ENCODE assay signal across 16 cellular contexts in genomic region chr16:53484542-53484941, GRCh38.
"Had no signal": no experiment of that assay in that cellular context is flagged by ENCODE, and none has a peak within 500 bp of the region (broad histone marks: within the 10 kb centered on the region; RNA-seq: fewer than 3 reads in every experiment).

No MANE protein-coding gene starts in this region.

- H3K4me1 Mint-ChIP-seq: stimulated activated memory B cell treated with anti-CD40 and anti-IgM and Interleukin-4, amounts not matched to agents 10 μg/mL and 1 μg/mL and 100 μg/mL, for 72 hours had no signal

- H3K27me3 ChIP-seq: dorsolateral prefrontal cortex, gastrocnemius medialis, right atrium auricular region, tibial artery, upper lobe of right lung had no signal

- DNase-seq: central memory CD4-positive, alpha-beta T cell; cortex of kidney; dorsolateral prefrontal cortex; effector CD8-positive, alpha-beta T cell; gastrocnemius medialis; left colon; mammary epithelial cell; naive thymus-derived CD4-positive, alpha-beta T cell; posterior cingulate gyrus; stimulated activated CD4-positive, alpha-beta T cell treated with anti-CD3 and anti-CD28 coated beads, Interleukin-4, amount 100 ng/mL, for 1 hour; tibial artery; upper lobe of right lung had no signal

- H3K4me1 ChIP-seq: right atrium auricular region, tibial artery, upper lobe of right lung had no signal

- H3K27me3 Mint-ChIP-seq: naive thymus-derived CD4-positive, alpha-beta T cell; stimulated activated memory B cell treated with anti-CD40 and anti-IgM and Interleukin-4, amounts not matched to agents 10 μg/mL and 1 μg/mL and 100 μg/mL, for 72 hours; stimulated activated naive CD8-positive, alpha-beta T cell treated with anti-CD3 and anti-CD28 coated beads, Interleukin-15, Interleukin-2, amounts not matched to agents 100 ng/mL and 50 ng/mL, for 24 hours had no signal

- H3K27ac Mint-ChIP-seq: stimulated activated memory B cell treated with anti-CD40 and anti-IgM and Interleukin-4, amounts not matched to agents 10 μg/mL and 1 μg/mL and 100 μg/mL, for 72 hours had no signal

- H3K4me3 ChIP-seq: dorsolateral prefrontal cortex, gastrocnemius medialis, right atrium auricular region, tibial artery, upper lobe of right lung had no signal

- H3K9me3 ChIP-seq: gastrocnemius medialis, right atrium auricular region, upper lobe of right lung had no signal

- H3K27ac ChIP-seq: gastrocnemius medialis, right atrium auricular region, tibial artery, upper lobe of right lung had no signal

- H3K4me3 Mint-ChIP-seq: naive thymus-derived CD4-positive, alpha-beta T cell; stimulated activated memory B cell treated with anti-CD40 and anti-IgM and Interleukin-4, amounts not matched to agents 10 μg/mL and 1 μg/mL and 100 μg/mL, for 72 hours; stimulated activated naive CD8-positive, alpha-beta T cell treated with anti-CD3 and anti-CD28 coated beads, Interleukin-15, Interleukin-2, amounts not matched to agents 100 ng/mL and 50 ng/mL, for 24 hours had no signal

- ATAC-seq: esophagus mucosa; gastrocnemius medialis; left colon; naive thymus-derived CD4-positive, alpha-beta T cell; stimulated activated memory B cell treated with anti-CD40 and anti-IgM and Interleukin-4, amounts not matched to agents 10 μg/mL and 1 μg/mL and 100 μg/mL, for 72 hours; upper lobe of right lung had no signal
